8 cellular contexts compared by ENCODE assay signal in genomic region chr2:58448065-58448507, GRCh38.
DNase-seq lines count a peak whose midpoint lies in the region; ATAC-seq and TF ChIP-seq lines count a peak whose summit lies in the region.

No MANE protein-coding gene starts in this region.

- H3K27me3 Mint-ChIP-seq in activated T-cell treated with anti-CD3 and anti-CD28 coated beads, Interleukin-2, amount 50 U/mL, for 72 hours (ENCODE audit: low read depth), result peaks cover 5% of the 10 kb centered on the region

- H3K4me1 Mint-ChIP-seq in activated T-cell treated with anti-CD3 and anti-CD28 coated beads, Interleukin-2, amount 50 U/mL, for 72 hours (ENCODE audit: low read depth), result no peaks in the 10 kb centered on the region

- H3K27ac Mint-ChIP-seq in activated T-cell treated with anti-CD3 and anti-CD28 coated beads, Interleukin-2, amount 50 U/mL, for 72 hours, result no peak overlapping the region

- no peaks in the 10 kb centered on the region for H3K9me3 Mint-ChIP-seq in activated T-cell treated with anti-CD3 and anti-CD28 coated beads, Interleukin-2, amount 50 U/mL, for 72 hours

- H3K9me3 ChIP-seq in right cardiac atrium (ENCODE audit: control insufficient read depth, low read length), result no peaks in the 10 kb centered on the region

- TF ChIP-seq CTCF in GM12873 (IDR thresholded peaks at IDR 0.05; ENCODE audit: insufficient read depth, low read depth, low read length, missing control alignments), result peak; percentile 56

- intact Hi-C loops in right cardiac atrium (cut with DNase I), result loop anchor here in 3 of 4 donors (5.0 to 10.0 kb wide), 2 partner anchors 541 to 543 kb away; no protein-coding TSS in a partner anchor
- intact Hi-C loops in sciatic nerve (cut with DNase I), result no loop called here

- no peaks in the 10 kb centered on the region for H3K27me3 ChIP-seq in right cardiac atrium (ENCODE audit: control insufficient read depth, insufficient read depth)

- no peak overlapping the region for H3K4me3 ChIP-seq in right cardiac atrium (ENCODE audit: low read length)

- no peaks in the 10 kb centered on the region for H3K4me1 ChIP-seq in right cardiac atrium (ENCODE audit: control insufficient read depth, insufficient read depth, low read length)

- ATAC-seq in HG03196 (IDR thresholded peaks at IDR 0.05; ENCODE audit: unreplicated experiment) (peak; percentile 63), right cardiac atrium (peak; percentile 79 to 93), sciatic nerve (peak; percentile 65), HG03135 (IDR thresholded peaks at IDR 0.05; ENCODE audit: unreplicated experiment) (no peak)
- peak; percentile 41 to 57 for ATAC-seq in activated T-cell treated with anti-CD3 and anti-CD28 coated beads, Interleukin-2, amount 50 U/mL, for 72 hours (replicated peaks in 1 of 2)

- no peak overlapping the region for H3K4me3 Mint-ChIP-seq in activated T-cell treated with anti-CD3 and anti-CD28 coated beads, Interleukin-2, amount 50 U/mL, for 72 hours

- H3K27ac ChIP-seq in right cardiac atrium (ENCODE audit: low read length), result no peak overlapping the region

- H3K36me3 Mint-ChIP-seq in activated T-cell treated with anti-CD3 and anti-CD28 coated beads, Interleukin-2, amount 50 U/mL, for 72 hours (ENCODE audit: insufficient read depth in 2 of 2), result no peaks in the 10 kb centered on the region

- WGBS in right cardiac atrium, result 23% methylated on average over 6 of the region's 6 CpGs

- DNase-seq in 8988T (peak; percentile 20), NCI-H345 (lab: John Stamatoyannopoulos, UW) (peak; percentile 69), right cardiac atrium (peak; percentile 49 to 67 (median 61)), sciatic nerve (ENCODE audit: low spot score) (peak; percentile 67)
- DNase-seq in activated T-cell treated with anti-CD3 and anti-CD28 coated beads, Interleukin-2, amount 50 U/mL, for 72 hours, result peak; percentile 37 to 50
